Comparison of ENCODE assay signal across 12 cellular contexts in genomic region chr3:102060814-102061213, GRCh38.
DNase-seq lines count a peak whose midpoint lies in the region; ATAC-seq, FAIRE-seq and TF ChIP-seq lines count a peak whose summit lies in the region.
"Had no signal": no experiment of that assay in that cellular context is flagged by ENCODE, and none has a peak within 500 bp of the region (broad histone marks: within the 10 kb centered on the region; RNA-seq: fewer than 3 reads in every experiment).

No MANE protein-coding gene starts in this region.

- H3K27me3 ChIP-seq in HCT116 (ENCODE audit: insufficient read depth, low read length) = no peaks in the 10 kb centered on the region
- no peaks in the 10 kb centered on the region for H3K27me3 ChIP-seq in OCI-LY3 (ENCODE audit: low read depth, low read length)
- H3K27me3 ChIP-seq in mesenchymal stem cell (ENCODE audit: control insufficient read depth in 1 of 2, insufficient read depth in 1 of 2, low read length in 2 of 2) = no peaks in the 10 kb centered on the region
- H3K27me3 ChIP-seq: colonic mucosa had no signal

- H3K9me2 ChIP-seq in HCT116 (ENCODE audit: insufficient read depth) = no peaks in the 10 kb centered on the region

- CTCF ChIA-PET in HCT116 (lab: Charles Lee) = no interaction called here

- H3K79me1 ChIP-seq in mesenchymal stem cell (replicated peaks; ENCODE audit: low read length, poor library complexity, severe bottlenecking) = no peaks in the 10 kb centered on the region

- POLR2A ChIA-PET in HCT116 (lab: Charles Lee) = no interaction called here

- H3K36me3 ChIP-seq in HCT116 (ENCODE audit: control insufficient read depth in 1 of 2, insufficient read depth in 2 of 2, low read length in 2 of 2) = no peaks in the 10 kb centered on the region
- H3K36me3 ChIP-seq in OCI-LY3 (replicated peaks; ENCODE audit: low read depth, low read length) = no peaks in the 10 kb centered on the region
- no peaks in the 10 kb centered on the region for H3K36me3 ChIP-seq in mesenchymal stem cell (ENCODE audit: control insufficient read depth in 1 of 2, insufficient read depth in 2 of 2, low read depth in 1 of 2, low read length in 2 of 2)
- H3K36me3 ChIP-seq: colonic mucosa, prostate gland, thoracic aorta had no signal

- no peak overlapping the region for H3K14ac ChIP-seq in mesenchymal stem cell (ENCODE audit: low read length in 2 of 2)

- H3K4me1 ChIP-seq in HCT116 (ENCODE audit: control insufficient read depth in 1 of 2, insufficient read depth in 2 of 2, low read length in 2 of 2) (peaks cover 0 to 5% of the 10 kb centered on the region in 2 experiments; a peak in 2 of 4 replicates), OCI-LY3 (ENCODE audit: low read length) (peaks cover 41% of the 10 kb centered on the region), mesenchymal stem cell (ENCODE audit: control insufficient read depth, insufficient read depth, low read depth, low read length) (no peaks in the 10 kb centered on the region)
- H3K4me1 ChIP-seq: colonic mucosa, prostate gland had no signal

- no peaks in the 10 kb centered on the region for H3K9me3 ChIP-seq in HCT116 (ENCODE audit: control insufficient read depth in 1 of 2, insufficient read depth in 1 of 2, low read depth in 1 of 2, low read length in 2 of 2)
- H3K9me3 ChIP-seq in OCI-LY3 (ENCODE audit: insufficient read depth, low read length) = no peaks in the 10 kb centered on the region
- H3K9me3 ChIP-seq in mesenchymal stem cell (ENCODE audit: control insufficient read depth, low read length) = no peaks in the 10 kb centered on the region
- H3K9me3 ChIP-seq: colonic mucosa, prostate gland, thoracic aorta had no signal

- H2AFZ ChIP-seq in HCT116 (ENCODE audit: low read depth, low read length, poor library complexity, severe bottlenecking) (peak overlapping the region; percentile 94), OCI-LY3 (ENCODE audit: low read depth, low read length) (no peak overlapping the region), mesenchymal stem cell (ENCODE audit: low read depth, low read length) (no peak overlapping the region)

- H3K79me2 ChIP-seq in HCT116 (ENCODE audit: insufficient read depth, low read length) = no peaks in the 10 kb centered on the region
- H3K79me2 ChIP-seq in OCI-LY3 (ENCODE audit: low read length) = no peaks in the 10 kb centered on the region

- no TSS peak for BruUV-seq in HCT116 (replicated peaks; lab: Mats Ljungman, UMichigan)

- H3K4me3 ChIP-seq in HCT116 (replicated peaks in 1 of 2; ENCODE audit: low read depth in 1 of 2, low read length in 2 of 2) (no peak overlapping the region), OCI-LY3 (ENCODE audit: low read length) (no peak overlapping the region), mesenchymal stem cell (ENCODE audit: insufficient read depth in 1 of 2, low read depth in 1 of 2, low read length in 2 of 2) (no peak overlapping the region)
- H3K4me3 ChIP-seq: colonic mucosa, prostate gland, thoracic aorta had no signal

- H2BK120ac ChIP-seq in mesenchymal stem cell (ENCODE audit: low read depth, low read length) = no peak overlapping the region

- FAIRE-seq in GM12892 (lab: Jason Lieb, UNC) = peak; percentile 79
- FAIRE-seq in frontal cortex (lab: Jason Lieb, UNC) = no peak

- 100% methylated on average over 1 of the region's 1 CpG for WGBS in mesenchymal stem cell

- no peak overlapping the region for H3K4ac ChIP-seq in mesenchymal stem cell (ENCODE audit: low read depth in 1 of 2, low read length in 2 of 2)

- TF ChIP-seq RAD21 in HCT116 (IDR thresholded peaks at IDR 0.05; ENCODE audit: low read depth) = no peak

- no peak overlapping the region for H2BK15ac ChIP-seq in mesenchymal stem cell (ENCODE audit: low read depth, poor library complexity, severe bottlenecking)

- H3K4me2 ChIP-seq in HCT116 (ENCODE audit: low read length) (no peak overlapping the region), OCI-LY3 (ENCODE audit: low read length) (peak overlapping the region; percentile 7; the same call in 1 of the 2 replicates), mesenchymal stem cell (ENCODE audit: low read length, poor library complexity, severe bottlenecking) (no peak overlapping the region)

- no peak overlapping the region for H3K18ac ChIP-seq in mesenchymal stem cell (ENCODE audit: low read depth in 1 of 2, low read length in 2 of 2)

- H2AK5ac ChIP-seq in mesenchymal stem cell (ENCODE audit: low read length, severe bottlenecking) = no peak overlapping the region

- DNase-seq in GM12892 (ENCODE audit: insufficient read length) (no peak), HCT116 (ENCODE audit: low read depth, low spot score) (no peak), mesenchymal stem cell (peak; percentile 40), HCEC 1CT (no peak), frontal cortex (ENCODE audit: low spot score in 2 of 2) (no peak), SK-N-DZ (ENCODE audit: low spot score) (no peak)
- no peak for DNase-seq in activated CD4-positive, alpha-beta T cell treated with anti-CD3 and anti-CD28 coated beads for 1 hour
- DNase-seq: activated naive CD4-positive, alpha-beta T cell; colonic mucosa had no signal

- H4K8ac ChIP-seq in mesenchymal stem cell (ENCODE audit: low read length) = no peak overlapping the region

- intact Hi-C loops in HCT116 (cut with micrococcal nuclease) = no loop called here

- no peaks in the 10 kb centered on the region for H4K20me1 ChIP-seq in HCT116 (ENCODE audit: insufficient read depth)
- no peaks in the 10 kb centered on the region for H4K20me1 ChIP-seq in OCI-LY3 (ENCODE audit: insufficient read depth, low read length)

- H4K91ac ChIP-seq in mesenchymal stem cell (ENCODE audit: low read length) = no peak overlapping the region

- TF ChIP-seq POLR2A in GM12892 (IDR thresholded peaks at IDR 0.05; ENCODE audit: low read depth, low read length) (no peak), HCT116 (IDR thresholded peaks at IDR 0.05; ENCODE audit: borderline replicate concordance, extremely low read depth, insufficient read depth, insufficient read length) (no peak)

- H2BK12ac ChIP-seq in mesenchymal stem cell (ENCODE audit: low read length in 2 of 2) = no peak overlapping the region

- ATAC-seq in HCT116 = no peak

- TF ChIP-seq CTCF in HCT116 (IDR thresholded peaks at IDR 0.05 in 2 of 3, conservative IDR thresholded peaks at IDR 0.05 in 1 of 3; ENCODE audit: borderline replicate concordance in 1 of 3, insufficient read depth in 1 of 3, low read depth in 2 of 3, low read length in 2 of 3) = no peak
- TF ChIP-seq CTCF in OCI-LY3 (IDR thresholded peaks at IDR 0.05; ENCODE audit: low read depth, low read length) = no peak

- H3K9ac ChIP-seq in HCT116 (ENCODE audit: low read length) (no peak overlapping the region), OCI-LY3 (ENCODE audit: low read length) (peak overlapping the region; percentile 10; the same call in 1 of the 2 replicates), mesenchymal stem cell (ENCODE audit: low read length) (no peak overlapping the region)

- RAD21 ChIA-PET in HCT116 (lab: Charles Lee; ENCODE audit: low non-redundant PET in 1 of 2, low total read pairs in 2 of 2, uncharacterized antibody in 2 of 2, unreplicated experiment in 2 of 2) = no interaction called here

- H3K27ac ChIP-seq in HCT116 (ENCODE audit: low read depth, low read length) = no peak overlapping the region
- peak overlapping the region; percentile 44; the same call in 1 of the 2 replicates for H3K27ac ChIP-seq in OCI-LY3 (ENCODE audit: low read length)
- H3K27ac ChIP-seq in mesenchymal stem cell (ENCODE audit: low read length, poor library complexity, severe bottlenecking) = no peak overlapping the region
- H3K27ac ChIP-seq: colonic mucosa, prostate gland, thoracic aorta had no signal

- no peak overlapping the region for H2BK5ac ChIP-seq in mesenchymal stem cell (ENCODE audit: low read depth, low read length, poor library complexity, severe bottlenecking)

- no peak overlapping the region for H3K23ac ChIP-seq in mesenchymal stem cell (ENCODE audit: low read length in 2 of 2)

TF ChIP-seq in HCT116, 20 proteins besides CTCF, POLR2A, EP300 and RAD21:
- TF ChIP-seq POLR2AphosphoS5 (IDR thresholded peaks at IDR 0.05; ENCODE audit: low read depth, low read length) (no peak), JUND (IDR thresholded peaks at IDR 0.05) (0 out of 2 replicates have a peak, but pooled peaks have one; percentile 19), FOSL1 (IDR thresholded peaks at IDR 0.05; ENCODE audit: low read depth) (peak; percentile 35), SP1 (IDR thresholded peaks at IDR 0.05; ENCODE audit: low read depth) (no peak)
